ENCODE assay signal across 33 cellular contexts in genomic region chr20:13037727-13038126, GRCh38. TPM values are rescaled to one million over a fixed set of nuclear protein-coding genes. Genes with fewer than 3 reads are reported as not detected.
DNase-seq lines count a peak whose midpoint lies in the region; ATAC-seq, FAIRE-seq and TF ChIP-seq lines count a peak whose summit lies in the region.
"Had no signal": no experiment of that assay in that cellular context is flagged by ENCODE, and none has a peak within 500 bp of the region (broad histone marks: within the 10 kb centered on the region; RNA-seq: fewer than 3 reads in every experiment).

No MANE protein-coding gene starts in this region.

- no peak overlapping the region for H3K4me3 Mint-ChIP-seq in MCF 10A (ENCODE audit: unreplicated experiment)
- no peak overlapping the region for H3K4me3 Mint-ChIP-seq in CD14-positive monocyte
- no peak overlapping the region for H3K4me3 Mint-ChIP-seq in activated CD8-positive, alpha-beta memory T cell treated with anti-CD3 and anti-CD28 coated beads, Interleukin-2, amount 10 ng/mL, durations not matched to agents 7 days and 5 days
- H3K4me3 Mint-ChIP-seq: activated CD4-positive, alpha-beta memory T cell treated with anti-CD3 and anti-CD28 coated beads, Interleukin-2, amount 10 ng/mL, durations not matched to agents 7 days and 5 days; activated naive CD4-positive, alpha-beta T cell treated with anti-CD3 and anti-CD28 coated beads, Interleukin-2, amount 50 U/mL, for 24 hours; endodermal cell; mesothelial cell of epicardium; naive thymus-derived CD4-positive, alpha-beta T cell; T-helper 1 cell treated with Interleukin-12 subunit alpha and Interleukin-12 subunit beta and Interleukin-4 antibody, amounts not matched to agents 30 μg/mL and 1 μg/mL, for 36 hours had no signal

- peaks cover 7% of the 10 kb centered on the region for H3K9me3 Mint-ChIP-seq in MCF 10A (ENCODE audit: unreplicated experiment)
- peaks cover 0 to 7% (median 3%) of the 10 kb centered on the region in 7 donors for H3K9me3 Mint-ChIP-seq in CD14-positive monocyte
- no peaks in the 10 kb centered on the region for H3K9me3 Mint-ChIP-seq in activated CD8-positive, alpha-beta memory T cell treated with anti-CD3 and anti-CD28 coated beads, Interleukin-2, amount 10 ng/mL, durations not matched to agents 7 days and 5 days (ENCODE audit: low read depth)
- H3K9me3 Mint-ChIP-seq: activated CD4-positive, alpha-beta memory T cell treated with anti-CD3 and anti-CD28 coated beads, Interleukin-2, amount 10 ng/mL, durations not matched to agents 7 days and 5 days; activated naive CD4-positive, alpha-beta T cell treated with anti-CD3 and anti-CD28 coated beads, Interleukin-2, amount 50 U/mL, for 24 hours; activated T-helper 2 cell treated with anti-CD3 and anti-CD28 coated beads, Interferon-gamma antibody, Interleukin-2, Interleukin-4, amounts not matched to agents 10 μg/mL and 5 μg/mL and 100 μg/mL, durations not matched to agents 14 hours and 24 hours and 36 hours; endodermal cell; mesothelial cell of epicardium; T-helper 1 cell treated with Interleukin-12 subunit alpha and Interleukin-12 subunit beta and Interleukin-4 antibody, amounts not matched to agents 30 μg/mL and 1 μg/mL, for 36 hours had no signal

- H3K4me1 Mint-ChIP-seq in MCF 10A (ENCODE audit: insufficient read depth, unreplicated experiment), result peaks cover 58% of the 10 kb centered on the region
- no peaks in the 10 kb centered on the region for H3K4me1 Mint-ChIP-seq in CD14-positive monocyte
- H3K4me1 Mint-ChIP-seq in activated CD8-positive, alpha-beta memory T cell treated with anti-CD3 and anti-CD28 coated beads, Interleukin-2, amount 10 ng/mL, durations not matched to agents 7 days and 5 days, result no peaks in the 10 kb centered on the region
- H3K4me1 Mint-ChIP-seq: activated CD4-positive, alpha-beta memory T cell treated with anti-CD3 and anti-CD28 coated beads, Interleukin-2, amount 10 ng/mL, durations not matched to agents 7 days and 5 days; activated naive CD4-positive, alpha-beta T cell treated with anti-CD3 and anti-CD28 coated beads, Interleukin-2, amount 50 U/mL, for 24 hours; mesothelial cell of epicardium; naive thymus-derived CD4-positive, alpha-beta T cell had no signal

- CTCF ChIA-PET in MCF 10A (lab: Yijun Ruan, JAX), result interaction anchor here (1.6 kb wide), 1 partner anchor 11 kb away, joined by 8 read pairs; no protein-coding TSS in a partner anchor
- CTCF ChIA-PET in activated CD8-positive, alpha-beta memory T cell treated with anti-CD3 and anti-CD28 coated beads, Interleukin-2, amount 10 ng/mL, durations not matched to agents 7 days and 5 days (lab: Charles Lee), result no interaction called here

- no peak overlapping the region for H3K4me3 ChIP-seq in breast epithelium
- no peak overlapping the region for H3K4me3 ChIP-seq in fibroblast of mammary gland (ENCODE audit: control insufficient read depth, low read depth, low read length)
- H3K4me3 ChIP-seq in esophagus muscularis mucosa, result no peak overlapping the region
- H3K4me3 ChIP-seq: BLaER1, prostate gland, SK-N-MC, testis had no signal

- peak; percentile 72 for FAIRE-seq in RCC 7860 (lab: Jason Lieb, UNC)
- FAIRE-seq: TTC549 had no signal

- H3K36me3 Mint-ChIP-seq in MCF 10A (ENCODE audit: insufficient read depth, unreplicated experiment) (peaks cover 21% of the 10 kb centered on the region), CD14-positive monocyte (no peaks in the 10 kb centered on the region)
- no peaks in the 10 kb centered on the region for H3K36me3 Mint-ChIP-seq in activated CD8-positive, alpha-beta memory T cell treated with anti-CD3 and anti-CD28 coated beads, Interleukin-2, amount 10 ng/mL, durations not matched to agents 7 days and 5 days
- H3K36me3 Mint-ChIP-seq: activated naive CD4-positive, alpha-beta T cell treated with anti-CD3 and anti-CD28 coated beads, Interleukin-2, amount 50 U/mL, for 24 hours; naive thymus-derived CD4-positive, alpha-beta T cell had no signal

- POLR2A ChIA-PET in MCF 10A (lab: Yijun Ruan, JAX), result interaction anchor here (0.7 to 2.7 kb wide), 3 partner anchors 8 to 28 kb away, joined by 6 to 22 read pairs (median 6); partner anchors contain the start of gene SPTLC3

- TF ChIP-seq POLR2A in breast epithelium (IDR thresholded peaks at IDR 0.05), result no peak
- no peak for TF ChIP-seq POLR2A in esophagus muscularis mucosa (IDR thresholded peaks at IDR 0.05; ENCODE audit: low read depth)

- intact Hi-C loops in MCF 10A (cut with micrococcal nuclease) (no loop called here), breast epithelium (cut with DNase I; ENCODE audit: low total_unique reads) (no loop called here), CD14-positive monocyte (cut with micrococcal nuclease) (no loop called here), esophagus muscularis mucosa (cut with DNase I) (no loop called here)

- WGBS in esophagus muscularis mucosa, result 85% methylated on average over 3 of the region's 3 CpGs

- no TSS peak for BruUV-seq in MCF 10A (replicated peaks; lab: Mats Ljungman, UMichigan)

- TF ChIP-seq CTCF in MCF 10A (IDR thresholded peaks at IDR 0.05; ENCODE audit: unreplicated experiment) (no peak), breast epithelium (IDR thresholded peaks at IDR 0.05) (no peak), fibroblast of mammary gland (conservative IDR thresholded peaks at IDR 0.05; ENCODE audit: control insufficient read depth, insufficient read depth, low read depth, low read length) (no peak), CD14-positive monocyte (IDR thresholded peaks at IDR 0.05) (no peak), esophagus muscularis mucosa (IDR thresholded peaks at IDR 0.05) (no peak)

- no peaks in the 10 kb centered on the region for H3K27me3 Mint-ChIP-seq in MCF 10A (ENCODE audit: insufficient read depth, unreplicated experiment)
- H3K27me3 Mint-ChIP-seq in CD14-positive monocyte (ENCODE audit: low read depth in 3 of 3), result no peaks in the 10 kb centered on the region
- no peaks in the 10 kb centered on the region for H3K27me3 Mint-ChIP-seq in activated CD8-positive, alpha-beta memory T cell treated with anti-CD3 and anti-CD28 coated beads, Interleukin-2, amount 10 ng/mL, durations not matched to agents 7 days and 5 days
- H3K27me3 Mint-ChIP-seq: activated CD4-positive, alpha-beta memory T cell treated with anti-CD3 and anti-CD28 coated beads, Interleukin-2, amount 10 ng/mL, durations not matched to agents 7 days and 5 days had no signal

- no peaks in the 10 kb centered on the region for H3K27me3 ChIP-seq in breast epithelium
- no peaks in the 10 kb centered on the region for H3K27me3 ChIP-seq in esophagus muscularis mucosa
- H3K27me3 ChIP-seq: BLaER1, testis had no signal

- no peak for ATAC-seq in activated CD8-positive, alpha-beta memory T cell treated with anti-CD3 and anti-CD28 coated beads, Interleukin-2, amount 10 ng/mL, durations not matched to agents 7 days and 5 days
- ATAC-seq: activated CD4-positive, CD25-positive, alpha-beta regulatory T cell treated with anti-CD3 and anti-CD28 coated beads, Interleukin-2, amount 50 U/mL, for 24 hours; naive thymus-derived CD4-positive, alpha-beta T cell had no signal

- no peaks in the 10 kb centered on the region for H3K4me1 ChIP-seq in breast epithelium
- H3K4me1 ChIP-seq in esophagus muscularis mucosa, result no peaks in the 10 kb centered on the region
- H3K4me1 ChIP-seq: prostate gland had no signal

- no peak for TF ChIP-seq EP300 in esophagus muscularis mucosa (IDR thresholded peaks at IDR 0.05)

- H3K27ac Mint-ChIP-seq in MCF 10A (ENCODE audit: low read depth, unreplicated experiment) (peak overlapping the region; percentile 10), CD14-positive monocyte (no peak overlapping the region)
- no peak overlapping the region for H3K27ac Mint-ChIP-seq in activated CD8-positive, alpha-beta memory T cell treated with anti-CD3 and anti-CD28 coated beads, Interleukin-2, amount 10 ng/mL, durations not matched to agents 7 days and 5 days
- H3K27ac Mint-ChIP-seq: activated CD4-positive, alpha-beta memory T cell treated with anti-CD3 and anti-CD28 coated beads, Interleukin-2, amount 10 ng/mL, durations not matched to agents 7 days and 5 days; activated naive CD4-positive, alpha-beta T cell treated with anti-CD3 and anti-CD28 coated beads, Interleukin-2, amount 50 U/mL, for 24 hours; activated T-helper 2 cell treated with anti-CD3 and anti-CD28 coated beads, Interferon-gamma antibody, Interleukin-2, Interleukin-4, amounts not matched to agents 10 μg/mL and 5 μg/mL and 100 μg/mL, durations not matched to agents 14 hours and 24 hours and 36 hours; endodermal cell; mesothelial cell of epicardium; naive thymus-derived CD4-positive, alpha-beta T cell; T-helper 1 cell treated with Interleukin-12 subunit alpha and Interleukin-12 subunit beta and Interleukin-4 antibody, amounts not matched to agents 30 μg/mL and 1 μg/mL, for 36 hours had no signal

- H3K9me3 ChIP-seq in breast epithelium (no peaks in the 10 kb centered on the region), esophagus muscularis mucosa (no peaks in the 10 kb centered on the region)
- H3K9me3 ChIP-seq: BLaER1, prostate gland, testis had no signal

- no peak for DNase-seq in MCF 10A (ENCODE audit: unreplicated experiment)
- DNase-seq in breast epithelium (ENCODE audit: low spot score in 2 of 2), result no peak
- peak; percentile 55 for DNase-seq in RCC 7860 (ENCODE audit: low spot score)
- DNase-seq in fibroblast of mammary gland (ENCODE audit: low read depth), result peak; percentile 63
- DNase-seq in activated CD4-positive, alpha-beta T cell treated with anti-CD3 and anti-CD28 coated beads, Interleukin-2, amount 50 U/mL, for 48 hours, result no peak
- no peak for DNase-seq in CD14-positive monocyte (ENCODE audit: low spot score)
- DNase-seq in esophagus muscularis mucosa (ENCODE audit: extremely low spot score), result no peak
- DNase-seq in activated CD8-positive, alpha-beta memory T cell treated with anti-CD3 and anti-CD28 coated beads, Interleukin-2, amount 10 ng/mL, durations not matched to agents 7 days and 5 days, result no peak
- DNase-seq: 8988T; activated CD4-positive, alpha-beta memory T cell treated with anti-CD3 and anti-CD28 coated beads, Interleukin-2, amount 10 ng/mL, durations not matched to agents 7 days and 5 days; caudate nucleus; COR-L47; cortex of kidney; DMS53; endodermal cell; glutamatergic neuron; islet precursor cell; naive thymus-derived CD4-positive, alpha-beta T cell; NCI-H1092 treated with DMSO at 0.1 percent for 48 hours; NCI-H1930; NCI-H748 treated with DMSO at 0.1 percent for 48 hours; stimulated activated naive CD4-positive, alpha-beta T cell treated with Interleukin-2 at 50 U/mL for 16 hours; testis had no signal

- H3K27ac ChIP-seq in breast epithelium (no peak overlapping the region), esophagus muscularis mucosa (replicated peaks in 1 of 4) (no peak overlapping the region)
- H3K27ac ChIP-seq: BLaER1, prostate gland, RWPE1, SK-N-MC, testis had no signal

- H3K36me3 ChIP-seq in breast epithelium, result no peaks in the 10 kb centered on the region
- H3K36me3 ChIP-seq in esophagus muscularis mucosa, result no peaks in the 10 kb centered on the region
- H3K36me3 ChIP-seq: BLaER1, prostate gland had no signal

RNA-seq across cellular contexts. Expression of gene SPTLC3, which starts 29.0 kb away (rescaled TPM):
- total RNA-seq in MCF 10A (2022) (15.6 and 20.3 TPM in 2 replicates), breast epithelium (10 to 100 TPM in 1 of 3 donors, 1 to 10 TPM in 2; 7.7 to 11.1 (median 7.9) TPM), esophagus muscularis mucosa (10 to 100 TPM in 1 of 4 donors, 1 to 10 TPM in 3; 2.8 to 12.5 (median 3.9) TPM)
- not detected for polyA plus RNA-seq in CD14-positive monocyte
- 1 to 10 TPM in 1 of 2 experiments, under 1 TPM in 1; 0.16 to 1.2 TPM for total RNA-seq in activated CD8-positive, alpha-beta memory T cell treated with anti-CD3 and anti-CD28 coated beads, Interleukin-2, amount 10 ng/mL, durations not matched to agents 7 days and 5 days
- total RNA-seq: activated CD4-positive, alpha-beta memory T cell treated with anti-CD3 and anti-CD28 coated beads, Interleukin-2, amount 10 ng/mL, durations not matched to agents 7 days and 5 days had no signal

Comparison
In these comparisons a context has a peak if more than half of its experiments do, and no peak if none do; other contexts are left out.
1. DNase-seq: peak in RCC 7860 (single experiment) and fibroblast of mammary gland (single experiment); none in MCF 10A (single experiment), breast epithelium (0 of 2), activated CD4-positive, alpha-beta T cell treated with anti-CD3 and anti-CD28 coated beads, Interleukin-2, amount 50 U/mL, for 48 hours (0 of 2), CD14-positive monocyte (single experiment), esophagus muscularis mucosa (single experiment) and activated CD8-positive, alpha-beta memory T cell treated with anti-CD3 and anti-CD28 coated beads, Interleukin-2, amount 10 ng/mL, durations not matched to agents 7 days and 5 days (single experiment).